In genomic region chr2:106511934-106512333, GRCh38 we compare ENCODE assay signal across 14 cellular contexts. TPM values are rescaled to one million over a fixed set of nuclear protein-coding genes. Genes with fewer than 3 reads are reported as not detected.
DNase-seq lines count a peak whose midpoint lies in the region; ATAC-seq, FAIRE-seq and TF ChIP-seq lines count a peak whose summit lies in the region.
"Not testable (repeated sequence)": the region's sequence is repeated elsewhere in the genome, so short reads cannot be mapped to it uniquely, and the experiment has no call there.
"Had no signal": no experiment of that assay in that cellular context is flagged by ENCODE, and none has a peak within 500 bp of the region (broad histone marks: within the 10 kb centered on the region; RNA-seq: fewer than 3 reads in every experiment).

No MANE protein-coding gene starts in this region.

- H3K4me2 ChIP-seq in astrocyte (ENCODE audit: low read length), result peak overlapping the region; percentile 50

- not testable (repeated sequence) for H3K9ac ChIP-seq in astrocyte (ENCODE audit: low read length)

- not testable (repeated sequence) for TF ChIP-seq CTCF in C4-2B (conservative IDR thresholded peaks at IDR 0.05); astrocyte (IDR thresholded peaks at IDR 0.05; ENCODE audit: insufficient read depth, low read depth, low read length); esophagus muscularis mucosa (IDR thresholded peaks at IDR 0.05); psoas muscle (IDR thresholded peaks at IDR 0.05); thoracic aorta (IDR thresholded peaks at IDR 0.05)

- H3K79me2 ChIP-seq in astrocyte (ENCODE audit: insufficient read depth, low read length), result not testable (repeated sequence)

- ATAC-seq in activated CD8-positive, alpha-beta T cell treated with anti-CD3 and anti-CD28 coated beads, Interleukin-2, amount 10 ng/mL, durations not matched to agents 7 days and 5 days; thoracic aorta (ENCODE audit: insufficient number of reproducible peaks, low FRiP score, low read depth): not testable (repeated sequence)
- ATAC-seq in right cardiac atrium, result peak; percentile 31 to 33
- peak in 3 of 4 donors; percentile 10 to 35 (median 26) for ATAC-seq in psoas muscle

- H3K9me3 Mint-ChIP-seq in activated CD8-positive, alpha-beta T cell treated with anti-CD3 and anti-CD28 coated beads, Interleukin-2, amount 10 ng/mL, durations not matched to agents 7 days and 5 days (ENCODE audit: insufficient read depth); astrocyte (ENCODE audit: unreplicated experiment): not testable (repeated sequence)

- H2AFZ ChIP-seq in astrocyte (ENCODE audit: low read depth, low read length), result not testable (repeated sequence)

- CTCF ChIA-PET in activated CD8-positive, alpha-beta T cell treated with anti-CD3 and anti-CD28 coated beads, Interleukin-2, amount 10 ng/mL, durations not matched to agents 7 days and 5 days (lab: Charles Lee), result not testable (repeated sequence)

- H3K4me3 Mint-ChIP-seq in activated CD8-positive, alpha-beta T cell treated with anti-CD3 and anti-CD28 coated beads, Interleukin-2, amount 10 ng/mL, durations not matched to agents 7 days and 5 days, result peak overlapping the region; percentile 34
- H3K4me3 Mint-ChIP-seq in astrocyte (ENCODE audit: unreplicated experiment), result not testable (repeated sequence)

- H3K4me3 ChIP-seq in astrocyte (ENCODE audit: insufficient read depth, low read depth, low read length); right cardiac atrium (ENCODE audit: low read length); psoas muscle: not testable (repeated sequence)
- H3K4me3 ChIP-seq in esophagus muscularis mucosa (peak overlapping the region in 2 of 4 donors; percentile 26 to 37), thoracic aorta (peak overlapping the region; percentile 60)

- not testable (repeated sequence) for TF ChIP-seq POLR2A in esophagus muscularis mucosa (IDR thresholded peaks at IDR 0.05; ENCODE audit: low read depth)

- peak overlapping the region; percentile 54 for H3K27ac Mint-ChIP-seq in activated CD8-positive, alpha-beta T cell treated with anti-CD3 and anti-CD28 coated beads, Interleukin-2, amount 10 ng/mL, durations not matched to agents 7 days and 5 days
- H3K27ac Mint-ChIP-seq in astrocyte (ENCODE audit: unreplicated experiment), result not testable (repeated sequence)

- not testable (repeated sequence) for H3K36me3 ChIP-seq in astrocyte (ENCODE audit: insufficient read depth, low read length); esophagus muscularis mucosa; psoas muscle (ENCODE audit: insufficient read depth in 1 of 2, low read depth in 1 of 2); thoracic aorta

- H3K4me1 ChIP-seq in astrocyte (ENCODE audit: insufficient read depth, low read length); right cardiac atrium (ENCODE audit: control insufficient read depth, insufficient read depth, low read length); psoas muscle: not testable (repeated sequence)
- peaks cover 0 to 13% (median 7%) of the 10 kb centered on the region in 4 donors for H3K4me1 ChIP-seq in esophagus muscularis mucosa
- H3K4me1 ChIP-seq in thoracic aorta (ENCODE audit: control insufficient read depth in 1 of 2, low read depth in 2 of 2), result peaks cover 6 to 11% of the 10 kb centered on the region in 2 donors

- POLR2A ChIA-PET in activated CD8-positive, alpha-beta T cell treated with anti-CD3 and anti-CD28 coated beads, Interleukin-2, amount 10 ng/mL, durations not matched to agents 7 days and 5 days (lab: Charles Lee), result not testable (repeated sequence)

- H4K20me1 ChIP-seq in astrocyte (ENCODE audit: insufficient read depth, low read length), result not testable (repeated sequence)

- peaks cover 23% of the 10 kb centered on the region for H3K4me1 Mint-ChIP-seq in activated CD8-positive, alpha-beta T cell treated with anti-CD3 and anti-CD28 coated beads, Interleukin-2, amount 10 ng/mL, durations not matched to agents 7 days and 5 days (ENCODE audit: low read depth)
- H3K4me1 Mint-ChIP-seq in astrocyte (ENCODE audit: low read depth, unreplicated experiment), result not testable (repeated sequence)

- FAIRE-seq in HTR-8/SVneo (lab: Jason Lieb, UNC), result peak; percentile 62
- FAIRE-seq in astrocyte (lab: Jason Lieb, UNC), result not testable (repeated sequence)

- not testable (repeated sequence) for TF ChIP-seq EP300 in esophagus muscularis mucosa (IDR thresholded peaks at IDR 0.05)

- H3K27me3 ChIP-seq in astrocyte (ENCODE audit: insufficient read depth, low read length); esophagus muscularis mucosa; right cardiac atrium (ENCODE audit: control insufficient read depth, insufficient read depth); psoas muscle (ENCODE audit: insufficient read depth in 3 of 3, low read length in 2 of 3); thoracic aorta (replicated peaks; ENCODE audit: insufficient read depth): not testable (repeated sequence)

- H3K27ac ChIP-seq in C4-2B (0 out of 2 replicates have a peak overlapping the region, but pooled peaks have one; percentile 19), esophagus muscularis mucosa (replicated peaks in 1 of 4) (peak overlapping the region; percentile 58 to 68 (median 62))
- not testable (repeated sequence) for H3K27ac ChIP-seq in astrocyte (ENCODE audit: low read depth, low read length); right cardiac atrium (ENCODE audit: low read length); psoas muscle; thoracic aorta

- intact Hi-C loops in esophagus muscularis mucosa (cut with DNase I); right cardiac atrium (cut with DNase I); psoas muscle (cut with DNase I): not testable (repeated sequence)

- DNase-seq in HTR-8/SVneo (ENCODE audit: insufficient read length, low spot score); activated CD8-positive, alpha-beta T cell treated with anti-CD3 and anti-CD28 coated beads, Interleukin-2, amount 10 ng/mL, durations not matched to agents 7 days and 5 days; astrocyte (ENCODE audit: low read depth); esophagus muscularis mucosa (ENCODE audit: extremely low spot score); right cardiac atrium; psoas muscle; thoracic aorta (ENCODE audit: low spot score): not testable (repeated sequence)

- H3K27me3 Mint-ChIP-seq in activated CD8-positive, alpha-beta T cell treated with anti-CD3 and anti-CD28 coated beads, Interleukin-2, amount 10 ng/mL, durations not matched to agents 7 days and 5 days (ENCODE audit: low read depth); astrocyte (ENCODE audit: low read depth, unreplicated experiment): not testable (repeated sequence)

- not testable (repeated sequence) for H3K9me3 ChIP-seq in astrocyte (ENCODE audit: insufficient read depth, low read depth, low read length); esophagus muscularis mucosa; right cardiac atrium (ENCODE audit: control insufficient read depth, low read length); psoas muscle; thoracic aorta

- not testable (repeated sequence) for H3K36me3 Mint-ChIP-seq in activated CD8-positive, alpha-beta T cell treated with anti-CD3 and anti-CD28 coated beads, Interleukin-2, amount 10 ng/mL, durations not matched to agents 7 days and 5 days (ENCODE audit: low read depth); astrocyte (ENCODE audit: low read depth, unreplicated experiment)

- 72% methylated on average over 7 of the region's 7 CpGs for WGBS in esophagus muscularis mucosa
- 78% methylated on average over 7 of the region's 7 CpGs for WGBS in right cardiac atrium
- 86 to 92% (median 87%) methylated on average over 7 of the region's 7 CpGs for WGBS in psoas muscle, 3 donors

RNA-seq across cellular contexts. Expression of gene CD8B2, which starts 24.8 kb away (rescaled TPM):
- total RNA-seq in activated CD8-positive, alpha-beta T cell treated with anti-CD3 and anti-CD28 coated beads, Interleukin-2, amount 10 ng/mL, durations not matched to agents 7 days and 5 days, result 1 to 10 TPM; 3.6 to 3.7 TPM
- total RNA-seq in astrocyte (not detected in 2 replicates), esophagus muscularis mucosa (under 1 TPM in 1 of 4 donors, not detected in 3; 0.13 TPM), right cardiac atrium (not detected), psoas muscle (not detected), thoracic aorta (not detected)
- polyA plus RNA-seq in right cardiac atrium (not detected), psoas muscle (under 1 TPM in 1 of 3 donors, not detected in 2; 0.01 TPM)
- total RNA-seq: A172, ascending aorta, lung, pulmonary artery endothelial cell, SJCRH30, tibial nerve had no signal

RNA-seq across cellular contexts. Expression of gene RGPD3, which starts 43.7 kb away (rescaled TPM):
- under 1 TPM; 0.24 to 0.31 TPM for total RNA-seq in activated CD8-positive, alpha-beta T cell treated with anti-CD3 and anti-CD28 coated beads, Interleukin-2, amount 10 ng/mL, durations not matched to agents 7 days and 5 days
- total RNA-seq in astrocyte (0.10 and 0.16 TPM in 2 replicates), esophagus muscularis mucosa (under 1 TPM; 0.33 to 0.46 (median 0.43) TPM), right cardiac atrium (under 1 TPM in 2 of 4 donors, not detected in 2; 0.09 to 0.25 TPM), psoas muscle (under 1 TPM in 3 of 4 donors, not detected in 1; 0.06 to 0.18 (median 0.13) TPM), thoracic aorta (1 to 10 TPM in 1 of 2 donors, under 1 TPM in 1; 0.27 to 1.1 TPM)
- polyA plus RNA-seq in right cardiac atrium (0.11 TPM), psoas muscle (under 1 TPM; 0.03 to 0.35 (median 0.09) TPM)
- total RNA-seq: SJCRH30 had no signal
